In genomic region chr17:61837175-61838051, GRCh38 we compare ENCODE assay signal across 8 cellular contexts. TPM values are rescaled to one million over a fixed set of nuclear protein-coding genes. Genes with fewer than 3 reads are reported as not detected.
DNase-seq lines count a peak whose midpoint lies in the region; ATAC-seq, FAIRE-seq and TF ChIP-seq lines count a peak whose summit lies in the region.

No MANE protein-coding gene starts in this region.

- TF ChIP-seq EP300 in H1 (IDR thresholded peaks at IDR 0.05; ENCODE audit: borderline replicate concordance in 1 of 2, low read depth in 2 of 2, low read length in 2 of 2), result no peak

- H3K23ac ChIP-seq in H1 (ENCODE audit: insufficient read length), result no peak overlapping the region

- H3K9me3 ChIP-seq in H1 (ENCODE audit: insufficient read depth in 2 of 2, low read depth in 1 of 2, low read length in 1 of 2), result no peaks in the 10 kb centered on the region

- no peak overlapping the region for H3K27ac ChIP-seq in H1 (ENCODE audit: low read depth, low read length)

- no peak overlapping the region for H3K14ac ChIP-seq in H1 (ENCODE audit: insufficient read length)

- no peak overlapping the region for H2BK15ac ChIP-seq in H1 (ENCODE audit: low read length)

- no peak overlapping the region for H4K91ac ChIP-seq in H1 (replicated peaks; ENCODE audit: insufficient read length, low read length)

- no peak overlapping the region for H3K56ac ChIP-seq in H1 (replicated peaks; ENCODE audit: insufficient read length, low read depth, low read length)

- CTCF ChIA-PET in H1 (lab: Charles Lee; ENCODE audit: partially characterized antibody), result interaction anchor here (0.7 to 2.0 kb wide), 13 partner anchors 8 to 272 kb away, joined by 3 to 18 read pairs (median 4); no protein-coding TSS in a partner anchor

- no peak overlapping the region for H3K27ac Mint-ChIP-seq in stimulated activated naive CD8-positive, alpha-beta T cell treated with anti-CD3 and anti-CD28 coated beads, Interleukin-15, amount 100 ng/mL, for 72 hours

- POLR2A ChIA-PET in H1 (lab: Charles Lee; ENCODE audit: partially characterized antibody), result no interaction called here

- H3K4me3 Mint-ChIP-seq in stimulated activated naive CD8-positive, alpha-beta T cell treated with anti-CD3 and anti-CD28 coated beads, Interleukin-15, amount 100 ng/mL, for 72 hours, result no peak overlapping the region

- H3K79me2 ChIP-seq in H1 (ENCODE audit: control insufficient read depth in 1 of 2, insufficient read depth in 2 of 2, low read length in 2 of 2), result no peaks in the 10 kb centered on the region

- no peak for TF ChIP-seq POLR2A in H1 (IDR thresholded peaks at IDR 0.05; ENCODE audit: control extremely low read depth in 1 of 2, low read depth in 2 of 2, low read length in 2 of 2)

- ATAC-seq in stimulated activated naive CD8-positive, alpha-beta T cell treated with anti-CD3 and anti-CD28 coated beads, Interleukin-15, amount 100 ng/mL, for 72 hours, result no peak
- no peak for ATAC-seq in GM21515 (IDR thresholded peaks at IDR 0.05; ENCODE audit: unreplicated experiment)

- H3K27me3 ChIP-seq in H1 (replicated peaks in 1 of 4; ENCODE audit: control insufficient read depth in 3 of 4, extremely low read depth in 1 of 4, insufficient read depth in 3 of 4, low read length in 3 of 4), result no peaks in the 10 kb centered on the region; a peak in 1 of 7 replicates

- H3K4ac ChIP-seq in H1 (replicated peaks; ENCODE audit: insufficient read length, low read depth, low read length), result no peak overlapping the region

- no peak overlapping the region for H3K9ac ChIP-seq in H1 (replicated peaks in 1 of 4; ENCODE audit: extremely low read depth in 1 of 4, low read depth in 3 of 4, low read length in 3 of 4)

- no peak overlapping the region for H3K4me2 ChIP-seq in H1 (ENCODE audit: insufficient read depth in 1 of 2, low read depth in 2 of 2, low read length in 2 of 2)

- no peak overlapping the region for H2AFZ ChIP-seq in H1 (ENCODE audit: low read length)

- TF ChIP-seq RAD21 in H1 (IDR thresholded peaks at IDR 0.05 in 1 of 2, conservative IDR thresholded peaks at IDR 0.05 in 1 of 2; ENCODE audit: low read depth in 2 of 2, low read length in 2 of 2), result peak; percentile 80 to 81

- no peaks in the 10 kb centered on the region for H3K4me1 Mint-ChIP-seq in stimulated activated naive CD8-positive, alpha-beta T cell treated with anti-CD3 and anti-CD28 coated beads, Interleukin-15, amount 100 ng/mL, for 72 hours

- H4K5ac ChIP-seq in H1 (ENCODE audit: insufficient read length, low read depth, low read length), result no peak overlapping the region

- no peaks in the 10 kb centered on the region for H3K9me3 Mint-ChIP-seq in stimulated activated naive CD8-positive, alpha-beta T cell treated with anti-CD3 and anti-CD28 coated beads, Interleukin-15, amount 100 ng/mL, for 72 hours

- peaks cover 0 to 10% (median 0%) of the 10 kb centered on the region in 4 experiments; a peak in 1 of 8 replicates for H3K36me3 ChIP-seq in H1 (ENCODE audit: control insufficient read depth in 2 of 4, insufficient read depth in 4 of 4, low read length in 3 of 4)

- no peak overlapping the region for H2BK12ac ChIP-seq in H1 (ENCODE audit: low read depth, low read length)

- no peak overlapping the region for H2AK5ac ChIP-seq in H1 (ENCODE audit: low read depth, low read length)

- no peak overlapping the region for H2BK20ac ChIP-seq in H1 (ENCODE audit: low read length)

- H4K20me1 ChIP-seq in H1 (replicated peaks in 1 of 2; ENCODE audit: control insufficient read depth in 1 of 2, insufficient read depth in 2 of 2, low read length in 2 of 2), result peaks cover 0 to 1% of the 10 kb centered on the region in 2 experiments

- H4K8ac ChIP-seq in H1 (ENCODE audit: extremely low read depth, insufficient read depth, low read length), result no peak overlapping the region

- TF ChIP-seq CTCF in AG10803 (conservative IDR thresholded peaks at IDR 0.05; ENCODE audit: low read length), result peak; percentile 93
- TF ChIP-seq CTCF in H1 (IDR thresholded peaks at IDR 0.05; ENCODE audit: control extremely low read depth in 1 of 3, insufficient read depth in 1 of 3, low read depth in 1 of 3, low read length in 3 of 3), result peak; percentile 46 to 64 (median 63)

- no peak overlapping the region for H3K4me3 ChIP-seq in AG10803 (ENCODE audit: low read length)
- no peak overlapping the region for H3K4me3 ChIP-seq in H1 (ENCODE audit: extremely low read depth in 1 of 4, insufficient read depth in 2 of 4, low read depth in 3 of 4, low read length in 4 of 4)

- 48% methylated on average over 4 of the region's 4 CpGs; no CpG with 5 or more reads in 1 of the 2 experiments for WGBS in H1 (ENCODE audit: extremely low coverage in 1 of 2, insufficient coverage in 1 of 2, insufficient read length in 1 of 2, insufficient replicate concordance in 2 of 2, low coverage in 1 of 2, low lambda C conversion rate in 2 of 2, missing lambda C conversion rate in 1 of 2), 2 experiments

- DNase-seq in AG10803 (ENCODE audit: low read depth), result peak; percentile 73
- peak; percentile 16 for DNase-seq in GM19238 (ENCODE audit: insufficient read length, low spot score)
- DNase-seq in NCI-H2196 treated with DMSO at 0.1 percent for 48 hours (lab: John Stamatoyannopoulos, UW; ENCODE audit: unreplicated experiment), result peak; percentile 32
- peak; percentile 64 for DNase-seq in activated CD4-positive, alpha-beta T cell treated with anti-CD3 and anti-CD28 coated beads for 48 hours
- DNase-seq in H1 (ENCODE audit: low read depth in 1 of 2, low spot score in 2 of 2), result no peak
- DNase-seq in mucosa of gallbladder (ENCODE audit: low spot score), result peak; percentile 54
- DNase-seq in stimulated activated naive CD8-positive, alpha-beta T cell treated with anti-CD3 and anti-CD28 coated beads, Interleukin-15, amount 100 ng/mL, for 72 hours, result peak; percentile 7 to 26

- no peak overlapping the region for H2BK120ac ChIP-seq in H1 (replicated peaks; ENCODE audit: low read depth, low read length)

- no peak overlapping the region for H3K18ac ChIP-seq in H1 (ENCODE audit: extremely low read depth, low read length)

- H2BK5ac ChIP-seq in H1 (ENCODE audit: low read depth, low read length), result no peak overlapping the region

- H3K23me2 ChIP-seq in H1 (ENCODE audit: low read depth, low read length), result no peaks in the 10 kb centered on the region

- no peaks in the 10 kb centered on the region for H3K79me1 ChIP-seq in H1 (ENCODE audit: low read depth, low read length)

- FAIRE-seq in H1 (lab: Jason Lieb, UNC), result no peak

- no peaks in the 10 kb centered on the region for H3K4me1 ChIP-seq in H1 (replicated peaks in 1 of 4; ENCODE audit: control insufficient read depth in 3 of 4, insufficient read depth in 4 of 4, low read length in 3 of 4)

- no peaks in the 10 kb centered on the region for H3K27me3 Mint-ChIP-seq in stimulated activated naive CD8-positive, alpha-beta T cell treated with anti-CD3 and anti-CD28 coated beads, Interleukin-15, amount 100 ng/mL, for 72 hours

TF ChIP-seq in H1, 55 proteins besides CTCF, POLR2A, EP300 and RAD21:
- TF ChIP-seq RXRA (IDR thresholded peaks at IDR 0.05; ENCODE audit: insufficient read depth, low read depth, low read length), result no peak
- TF ChIP-seq CREB1 (IDR thresholded peaks at IDR 0.05), result no peak
- no peak for TF ChIP-seq NANOG (IDR thresholded peaks at IDR 0.05; ENCODE audit: insufficient read depth, low read depth, low read length, poor library complexity, severe bottlenecking)
- no peak for TF ChIP-seq JUN (IDR thresholded peaks at IDR 0.05; ENCODE audit: low read depth, low read length)
- TF ChIP-seq GABPA (IDR thresholded peaks at IDR 0.05; ENCODE audit: borderline replicate concordance, insufficient read depth, low read length), result no peak
- TF ChIP-seq ATF2 (IDR thresholded peaks at IDR 0.05; ENCODE audit: low read length), result no peak
- TF ChIP-seq NRF1 (IDR thresholded peaks at IDR 0.05; ENCODE audit: low read depth, low read length), result no peak
- no peak for TF ChIP-seq RFX5 (IDR thresholded peaks at IDR 0.05; ENCODE audit: borderline replicate concordance, low read depth, low read length)
- TF ChIP-seq ZNF274 (IDR thresholded peaks at IDR 0.05; ENCODE audit: borderline replicate concordance, extremely low read depth, low read length), result no peak
- TF ChIP-seq SIX5 (IDR thresholded peaks at IDR 0.05; ENCODE audit: low read depth, low read length), result no peak
- TF ChIP-seq SP4 (IDR thresholded peaks at IDR 0.05; ENCODE audit: low read length), result no peak
- TF ChIP-seq TEAD4 (IDR thresholded peaks at IDR 0.05; ENCODE audit: low read depth, low read length), result no peak
- TF ChIP-seq HDAC6 (IDR thresholded peaks at IDR 0.05; ENCODE audit: low read depth, low read length), result no peak
- TF ChIP-seq BCL11A (IDR thresholded peaks at IDR 0.05; ENCODE audit: low read depth in 2 of 2, low read length in 2 of 2), result no peak

RNA-seq across cellular contexts. Expression of gene BRIP1, which starts 25.9 kb away (rescaled TPM):
- total RNA-seq in H1 (2021; fragmentation: NEBNext Ultra II Directional; extraction: Animal tissue kit (Norgen Biotek cat#: 25700)), result 19.1 and 19.2 TPM in 2 replicates
- polyA plus RNA-seq in H1 (2011; rRNA removed), result 2.8 and 5.8 TPM in 2 replicates
- 6.5 TPM for polyA plus RNA-seq in H1 (2011; cell fraction: cytosol; rRNA removed)
- polyA plus RNA-seq in H1 (2011; cell fraction: nucleus; rRNA removed), result 5.2 TPM
- 6.9 to 12.7 TPM (median 7.8 TPM) in 4 replicates for polyA plus RNA-seq in H1 (2012, experiment 1 of 2)
- 0.49 TPM for polyA plus RNA-seq in H1 (2012, experiment 2 of 2)
- 11.1 TPM for polyA plus RNA-seq in H1 (2013, experiment 1 of 2)
- 9.9 TPM for polyA plus RNA-seq in H1 (2013, experiment 2 of 2)
- polyA minus RNA-seq in H1 (2011; rRNA and poly(A)+ RNA removed), result 22.7 and 34.3 TPM in 2 replicates
- polyA minus RNA-seq in H1 (2011; cell fraction: cytosol; rRNA and poly(A)+ RNA removed), result 16.7 TPM
- 57.9 TPM for polyA minus RNA-seq in H1 (2011; cell fraction: nucleus; rRNA and poly(A)+ RNA removed)
- 0.83 TPM for total RNA-seq in mucosa of gallbladder

Comparison
In these comparisons a context has a peak if more than half of its experiments do, and no peak if none do; other contexts are left out.
1. DNase-seq: peak in AG10803 (single experiment), GM19238 (single experiment), NCI-H2196 treated with DMSO at 0.1 percent for 48 hours (single experiment), activated CD4-positive, alpha-beta T cell treated with anti-CD3 and anti-CD28 coated beads for 48 hours (single experiment), mucosa of gallbladder (single experiment) and stimulated activated naive CD8-positive, alpha-beta T cell treated with anti-CD3 and anti-CD28 coated beads, Interleukin-15, amount 100 ng/mL, for 72 hours (2 of 2); none in H1 (0 of 2).
2. RNA of gene BRIP1, which starts 25.9 kb away (total RNA-seq): 19.1 to 19.2 TPM in H1; 0.83 TPM in mucosa of gallbladder (single experiment); every median in the first group is over 10 times any median in the second.